19 cellular contexts compared by ENCODE assay signal in the genomic region with DNA sequence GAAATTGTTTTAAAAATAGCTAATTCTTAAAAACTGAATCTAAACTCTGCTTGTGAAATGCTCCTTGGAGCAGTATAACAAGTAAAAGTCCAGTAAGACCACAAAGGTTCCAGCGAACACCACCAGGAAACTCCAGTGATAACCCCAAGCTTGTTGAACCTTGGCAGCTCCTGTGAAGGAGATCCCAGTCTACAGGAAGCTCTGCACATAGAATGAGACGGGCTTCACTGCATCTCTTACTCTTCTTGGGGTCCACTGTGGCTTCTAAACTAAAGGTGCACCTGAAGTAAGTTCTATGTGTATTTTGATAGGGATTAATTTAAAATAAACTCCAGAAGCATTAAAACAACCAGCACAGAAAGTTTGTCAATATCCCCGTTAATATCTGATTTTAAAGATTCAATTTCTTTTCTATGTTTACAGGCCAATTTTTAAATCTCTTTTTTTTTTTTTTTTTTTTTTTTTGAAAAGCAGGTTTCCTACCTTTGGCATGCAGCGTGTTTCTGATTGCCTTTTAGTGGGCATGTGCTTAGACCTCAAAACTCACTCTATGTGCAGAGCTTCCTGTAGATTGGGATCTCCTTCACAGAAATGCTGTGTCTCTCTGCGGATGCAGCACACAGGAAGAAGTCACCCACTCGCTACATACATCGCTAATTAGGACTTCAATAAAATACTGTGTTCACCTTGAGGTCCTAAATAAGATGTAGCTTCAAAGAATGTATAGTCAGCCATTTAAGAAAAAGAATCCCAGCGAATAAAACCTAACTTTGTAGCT.
DNase-seq lines count a peak whose midpoint lies in the region; ATAC-seq and TF ChIP-seq lines count a peak whose summit lies in the region.
"Had no signal": no experiment of that assay in that cellular context is flagged by ENCODE, and none has a peak within 500 bp of the region (broad histone marks: within the 10 kb centered on the region; RNA-seq: fewer than 3 reads in every experiment).

No MANE protein-coding gene starts in this region.

- peaks cover 2% of the 10 kb centered on the region for H3K9me3 Mint-ChIP-seq in activated CD8-positive, alpha-beta T cell treated with anti-CD3 and anti-CD28 coated beads for 36 hours
- H3K9me3 Mint-ChIP-seq in naive thymus-derived CD4-positive, alpha-beta T cell: peaks cover 0 to 9% (median 0%) of the 10 kb centered on the region in 11 donors

- no peaks in the 10 kb centered on the region for H3K9me3 ChIP-seq in DND-41 (ENCODE audit: insufficient read depth, low read length, severe bottlenecking)
- H3K9me3 ChIP-seq in naive thymus-derived CD4-positive, alpha-beta T cell (ENCODE audit: control insufficient read depth in 2 of 3, low read length in 3 of 3): no peaks in the 10 kb centered on the region
- H3K9me3 ChIP-seq: BLaER1 treated with 17β-estradiol and CSF1 and Interleukin-3, amounts not matched to agents 10 nM and 100 nM; gastrocnemius medialis; prostate gland; testis had no signal

- DNase-seq in activated T-cell treated with anti-CD3 and anti-CD28 coated beads for 24 hours (ENCODE audit: low read depth) (peak; percentile 2), DND-41 (peak; percentile 63), kidney glomerular epithelial cell (lab: John Stamatoyannopoulos, UW) (no peak), mucosa of gallbladder (ENCODE audit: low spot score) (no peak), cerebellar nuclear complex (lab: John Stamatoyannopoulos, UW) (no peak)
- no peak for DNase-seq in activated T-cell treated with anti-CD3 and anti-CD28 coated beads, Interleukin-2, amount 50 U/mL, for 1 hour
- DNase-seq in activated CD8-positive, alpha-beta T cell treated with anti-CD3 and anti-CD28 coated beads for 36 hours: peak; percentile 42
- DNase-seq in naive thymus-derived CD4-positive, alpha-beta T cell: peak in 7 of 9 donors; percentile 31 to 80 (median 66)
- DNase-seq: gastrocnemius medialis, left cardiac atrium, NCI-H1092 treated with DMSO at 0.1 percent for 48 hours, NCI-H510A, RPMI8226, testis had no signal

- intact Hi-C loops in activated CD8-positive, alpha-beta T cell treated with anti-CD3 and anti-CD28 coated beads for 36 hours (cut with micrococcal nuclease): no loop called here
- intact Hi-C loops in naive thymus-derived CD4-positive, alpha-beta T cell (cut with micrococcal nuclease): loop anchor here (1.0 to 10.0 kb wide), 5 partner anchors 77 to 843 kb away; partner anchors contain the start of genes DIS3 (in 2 of the 2) and PIBF1 (in 2 of the 2)

- H3K27me3 Mint-ChIP-seq in activated CD8-positive, alpha-beta T cell treated with anti-CD3 and anti-CD28 coated beads for 36 hours: no peaks in the 10 kb centered on the region
- H3K27me3 Mint-ChIP-seq in naive thymus-derived CD4-positive, alpha-beta T cell: no peaks in the 10 kb centered on the region

- no peak for TF ChIP-seq CTCF in DND-41 (IDR thresholded peaks at IDR 0.05; ENCODE audit: borderline replicate concordance, extremely low read depth, low read length, poor library complexity, severe bottlenecking)
- no peak for TF ChIP-seq CTCF in activated CD8-positive, alpha-beta T cell treated with anti-CD3 and anti-CD28 coated beads for 36 hours (IDR thresholded peaks at IDR 0.05)

- H3K4me2 ChIP-seq in DND-41 (ENCODE audit: insufficient read depth, low read length): peak overlapping the region; percentile 49
- H3K4me2 ChIP-seq: BLaER1 treated with 17β-estradiol and CSF1 and Interleukin-3, amounts not matched to agents 10 nM and 100 nM; neural progenitor cell had no signal

- CTCF ChIA-PET in activated CD8-positive, alpha-beta T cell treated with anti-CD3 and anti-CD28 coated beads for 36 hours (lab: Charles Lee): interaction anchor here (1.1 to 1.4 kb wide), 2 partner anchors 12 to 15 kb away, joined by 3 to 5 read pairs; no protein-coding TSS in a partner anchor
- CTCF ChIA-PET in naive thymus-derived CD4-positive, alpha-beta T cell (lab: Charles Lee): interaction anchor here (0.7 kb wide), 1 partner anchor 123 kb away, joined by 3 read pairs; no protein-coding TSS in a partner anchor

- H3K27ac ChIP-seq in DND-41 (ENCODE audit: low read length): no peak overlapping the region
- H3K27ac ChIP-seq in naive thymus-derived CD4-positive, alpha-beta T cell (ENCODE audit: low read depth, low read length): no peak overlapping the region
- H3K27ac ChIP-seq: BLaER1 treated with 17β-estradiol and CSF1 and Interleukin-3, amounts not matched to agents 10 nM and 100 nM; gastrocnemius medialis; neural progenitor cell; prostate gland; testis had no signal

- H3K27me3 ChIP-seq in DND-41 (ENCODE audit: insufficient read depth, low read length, poor library complexity): no peaks in the 10 kb centered on the region
- H3K27me3 ChIP-seq in naive thymus-derived CD4-positive, alpha-beta T cell (ENCODE audit: control insufficient read depth in 2 of 2, insufficient read depth in 2 of 2, low read length in 2 of 2): no peaks in the 10 kb centered on the region
- H3K27me3 ChIP-seq: BLaER1 treated with 17β-estradiol and CSF1 and Interleukin-3, amounts not matched to agents 10 nM and 100 nM; gastrocnemius medialis; neural progenitor cell; testis had no signal

- H3K4me3 Mint-ChIP-seq in activated CD8-positive, alpha-beta T cell treated with anti-CD3 and anti-CD28 coated beads for 36 hours: no peak overlapping the region
- H3K4me3 Mint-ChIP-seq in naive thymus-derived CD4-positive, alpha-beta T cell: peak overlapping the region; percentile 51 to 79 (median 74)
- H3K4me3 Mint-ChIP-seq: neural progenitor cell had no signal

- peaks cover 39% of the 10 kb centered on the region for H3K4me1 ChIP-seq in DND-41 (ENCODE audit: insufficient read depth, low read length)
- peaks cover 13 to 32% of the 10 kb centered on the region in 2 donors for H3K4me1 ChIP-seq in naive thymus-derived CD4-positive, alpha-beta T cell (ENCODE audit: control insufficient read depth in 2 of 2, insufficient read depth in 2 of 2, low read length in 2 of 2)
- H3K4me1 ChIP-seq: gastrocnemius medialis, neural progenitor cell, prostate gland, testis had no signal

- ATAC-seq in DND-41 (ENCODE audit: insufficient read depth, low read depth): peak; percentile 97
- peak; percentile 94 for ATAC-seq in activated CD8-positive, alpha-beta T cell treated with anti-CD3 and anti-CD28 coated beads for 36 hours
- ATAC-seq in naive thymus-derived CD4-positive, alpha-beta T cell: peak; percentile 90
- ATAC-seq: esophagus mucosa, gastrocnemius medialis, left cardiac atrium, SK-N-SH treated with all-trans-retinoic acid at 6 μM for 48 hours had no signal

- POLR2A ChIA-PET in activated CD8-positive, alpha-beta T cell treated with anti-CD3 and anti-CD28 coated beads for 36 hours (lab: Charles Lee): no interaction called here
- POLR2A ChIA-PET in naive thymus-derived CD4-positive, alpha-beta T cell (lab: Charles Lee): interaction anchor here (0.7 to 1.4 kb wide), 5 partner anchors 10 to 206 kb away, joined by 3 to 5 read pairs (median 3); no protein-coding TSS in a partner anchor

- H3K4me3 ChIP-seq in DND-41 (ENCODE audit: low read depth in 1 of 2, low read length in 2 of 2): no peak overlapping the region
- H3K4me3 ChIP-seq in naive thymus-derived CD4-positive, alpha-beta T cell (ENCODE audit: low read length): no peak overlapping the region
- H3K4me3 ChIP-seq: BLaER1 treated with 17β-estradiol and CSF1 and Interleukin-3, amounts not matched to agents 10 nM and 100 nM; gastrocnemius medialis; neural progenitor cell; prostate gland; testis had no signal

- H3K27ac Mint-ChIP-seq in activated CD8-positive, alpha-beta T cell treated with anti-CD3 and anti-CD28 coated beads for 36 hours: peak overlapping the region; percentile 49
- H3K27ac Mint-ChIP-seq in naive thymus-derived CD4-positive, alpha-beta T cell: peak overlapping the region; percentile 62 to 91 (median 84)
- H3K27ac Mint-ChIP-seq: neural progenitor cell had no signal

- H4K20me1 ChIP-seq in DND-41 (ENCODE audit: insufficient read depth, low read length): no peaks in the 10 kb centered on the region
- H4K20me1 ChIP-seq: BLaER1 treated with 17β-estradiol and CSF1 and Interleukin-3, amounts not matched to agents 10 nM and 100 nM had no signal

- no peak overlapping the region for H3K9ac ChIP-seq in DND-41 (ENCODE audit: low read depth, low read length)
- H3K9ac ChIP-seq: BLaER1 treated with 17β-estradiol and CSF1 and Interleukin-3, amounts not matched to agents 10 nM and 100 nM; neural progenitor cell had no signal

- H3K4me1 Mint-ChIP-seq in activated CD8-positive, alpha-beta T cell treated with anti-CD3 and anti-CD28 coated beads for 36 hours (ENCODE audit: low read depth): peaks cover 30% of the 10 kb centered on the region
- H3K4me1 Mint-ChIP-seq in naive thymus-derived CD4-positive, alpha-beta T cell: peaks cover 14 to 63% (median 54%) of the 10 kb centered on the region in 7 donors
- H3K4me1 Mint-ChIP-seq: neural progenitor cell had no signal

- H2AFZ ChIP-seq in DND-41 (ENCODE audit: low read depth, low read length): no peak overlapping the region
- H2AFZ ChIP-seq: neural progenitor cell had no signal

- H3K36me3 ChIP-seq in DND-41 (ENCODE audit: insufficient read depth, low read length): no peaks in the 10 kb centered on the region
- no peaks in the 10 kb centered on the region for H3K36me3 ChIP-seq in naive thymus-derived CD4-positive, alpha-beta T cell (ENCODE audit: control insufficient read depth in 2 of 3, insufficient read depth in 3 of 3, low read length in 3 of 3)
- H3K36me3 ChIP-seq: BLaER1 treated with 17β-estradiol and CSF1 and Interleukin-3, amounts not matched to agents 10 nM and 100 nM; gastrocnemius medialis; neural progenitor cell; prostate gland had no signal

- no peaks in the 10 kb centered on the region for H3K36me3 Mint-ChIP-seq in activated CD8-positive, alpha-beta T cell treated with anti-CD3 and anti-CD28 coated beads for 36 hours (ENCODE audit: low read depth)
- peaks cover 0 to 25% (median 0%) of the 10 kb centered on the region in 5 donors for H3K36me3 Mint-ChIP-seq in naive thymus-derived CD4-positive, alpha-beta T cell
- H3K36me3 Mint-ChIP-seq: neural progenitor cell had no signal

- no peaks in the 10 kb centered on the region for H3K79me2 ChIP-seq in DND-41 (ENCODE audit: insufficient read depth, low read length)

Comparison
In these comparisons a context has a peak if more than half of its experiments do, and no peak if none do; other contexts are left out.
1. DNase-seq: peak in activated T-cell treated with anti-CD3 and anti-CD28 coated beads for 24 hours (single experiment), DND-41 (single experiment), activated CD8-positive, alpha-beta T cell treated with anti-CD3 and anti-CD28 coated beads for 36 hours (single experiment) and naive thymus-derived CD4-positive, alpha-beta T cell (7 of 9); none in activated T-cell treated with anti-CD3 and anti-CD28 coated beads, Interleukin-2, amount 50 U/mL, for 1 hour (single experiment), kidney glomerular epithelial cell (single experiment), mucosa of gallbladder (single experiment) and cerebellar nuclear complex (0 of 2).
2. Peak in every context shown above with its lines, with median percentiles within 50 percentile points of each other: ATAC-seq.